Comparison of ENCODE assay signal across 12 cellular contexts in the genomic region with DNA sequence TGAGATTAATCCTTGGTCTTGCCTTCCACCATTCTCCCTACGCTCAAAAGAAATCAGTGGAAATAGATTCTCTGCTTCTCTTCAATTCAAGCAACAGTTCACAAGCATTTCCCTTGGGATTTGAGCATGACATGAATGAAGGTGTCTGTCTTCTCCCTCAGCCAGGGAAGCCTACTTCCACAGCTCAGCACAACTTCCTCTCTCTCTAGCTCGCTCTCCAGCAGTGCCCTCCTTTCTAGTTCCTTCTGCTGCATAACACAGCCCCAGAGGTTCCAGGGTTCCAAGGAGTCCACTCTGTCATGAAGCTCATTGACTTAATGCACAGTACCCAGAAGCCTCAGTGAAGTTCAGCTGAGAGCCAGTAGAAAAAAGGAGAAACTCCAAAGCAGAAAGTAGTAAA.
DNase-seq lines count a peak whose midpoint lies in the region; ATAC-seq and TF ChIP-seq lines count a peak whose summit lies in the region.
"Had no signal": no experiment of that assay in that cellular context is flagged by ENCODE, and none has a peak within 500 bp of the region (broad histone marks: within the 10 kb centered on the region; RNA-seq: fewer than 3 reads in every experiment).

No MANE protein-coding gene starts in this region.

- H3K9me3 ChIP-seq in SK-N-SH (no peaks in the 10 kb centered on the region), upper lobe of right lung (no peaks in the 10 kb centered on the region)
- H3K9me3 ChIP-seq: spleen, transverse colon had no signal

- TF ChIP-seq EP300 in SK-N-SH (IDR thresholded peaks at IDR 0.05; ENCODE audit: borderline replicate concordance in 1 of 2, low read depth in 1 of 2, low read length in 1 of 2), result no peak

- ATAC-seq in SK-N-SH treated with all-trans-retinoic acid at 6 μM for 48 hours, result peak; percentile 27; the same call in 1 of the 3 replicates
- ATAC-seq in left lobe of liver, result peak; percentile 44
- ATAC-seq in upper lobe of right lung, result peak; percentile 45
- no peak for ATAC-seq in left colon

- no peaks in the 10 kb centered on the region for H3K9me2 ChIP-seq in SK-N-SH

- no peak overlapping the region for H3K4me3 ChIP-seq in SK-N-SH (ENCODE audit: low read depth in 2 of 2, low read length in 1 of 2)
- no peak overlapping the region for H3K4me3 ChIP-seq in upper lobe of right lung
- H3K4me3 ChIP-seq: spleen, transverse colon had no signal

- H3K27me3 ChIP-seq in SK-N-SH (ENCODE audit: insufficient read depth) (peaks cover 5% of the 10 kb centered on the region; the same call in 1 of the 2 replicates), upper lobe of right lung (no peaks in the 10 kb centered on the region)
- H3K27me3 ChIP-seq: transverse colon had no signal

- H3K4me1 ChIP-seq in SK-N-SH (ENCODE audit: control insufficient read depth in 1 of 2, insufficient read depth in 2 of 2, low read depth in 1 of 2, low read length in 1 of 2) (no peaks in the 10 kb centered on the region; a peak in 1 of 4 replicates), upper lobe of right lung (peaks cover 4% of the 10 kb centered on the region)
- H3K4me1 ChIP-seq: transverse colon had no signal

- peaks cover 11% of the 10 kb centered on the region for H3F3A ChIP-seq in SK-N-SH (replicated peaks; ENCODE audit: insufficient read depth)

- H3K36me3 ChIP-seq in SK-N-SH (replicated peaks in 1 of 2; ENCODE audit: control insufficient read depth in 1 of 2, insufficient read depth in 2 of 2, low read length in 1 of 2) (peaks cover 4 to 12% of the 10 kb centered on the region in 2 experiments), upper lobe of right lung (peaks cover 50% of the 10 kb centered on the region)
- H3K36me3 ChIP-seq: transverse colon had no signal

- H4K20me1 ChIP-seq in SK-N-SH (ENCODE audit: insufficient read depth), result no peaks in the 10 kb centered on the region

- no peaks in the 10 kb centered on the region for H3K79me2 ChIP-seq in SK-N-SH (ENCODE audit: insufficient read depth)

- H3K27ac ChIP-seq in SK-N-SH (ENCODE audit: low read depth in 2 of 2, low read length in 1 of 2) (peak overlapping the region in 1 of 2 experiments; percentile 22; a peak in 1 of 4 replicates), angular gyrus (ENCODE audit: low read depth, low read length) (peak overlapping the region; percentile 22), upper lobe of right lung (no peak overlapping the region)

- no peak overlapping the region for H2AFZ ChIP-seq in SK-N-SH (ENCODE audit: low read depth)

- no peak for TF ChIP-seq CTCF in SK-N-SH (IDR thresholded peaks at IDR 0.05)
- TF ChIP-seq CTCF in upper lobe of right lung (IDR thresholded peaks at IDR 0.05), result no peak

- no peak overlapping the region for H3K4me2 ChIP-seq in SK-N-SH

- 71% methylated on average over 2 of the region's 2 CpGs for WGBS in SK-N-SH (ENCODE audit: low lambda C conversion rate)

- no peak overlapping the region for H3K9ac ChIP-seq in SK-N-SH

- DNase-seq in SK-N-SH, result no peak
- DNase-seq in left lobe of liver (ENCODE audit: low spot score), result no peak
- no peak for DNase-seq in upper lobe of right lung
- DNase-seq in medulla oblongata (ENCODE audit: extremely low spot score), result no peak
- no peak for DNase-seq in left colon
- no peak for DNase-seq in stimulated activated CD4-positive, alpha-beta T cell treated with anti-CD3 and anti-CD28 coated beads, Interleukin-4, amount 100 ng/mL, for 1 hour
- DNase-seq: activated naive CD4-positive, alpha-beta T cell treated with anti-CD3 and anti-CD28 coated beads, Interleukin-2, amount 50 U/mL, for 16 hours; natural killer cell; spleen had no signal

- CTCF ChIA-PET in SK-N-SH (lab: Yijun Ruan, JAX), result interaction anchor here (0.9 to 4.6 kb wide), 24 partner anchors 9 to 330 kb away, joined by 3 to 30 read pairs (median 6); no protein-coding TSS in a partner anchor

- intact Hi-C loops in upper lobe of right lung (cut with DNase I), result loop anchor here (5.0 kb wide), 1 partner anchor 315 kb away; no protein-coding TSS in a partner anchor
- intact Hi-C loops in left colon (cut with DNase I, micrococcal nuclease), result loop anchor here in 1 of 2 donors (2.0 kb wide), 1 partner anchor 316 kb away; no protein-coding TSS in a partner anchor

- POLR2A ChIA-PET in SK-N-SH (lab: Yijun Ruan, JAX), result no interaction called here

- TF ChIP-seq RAD21 in SK-N-SH (IDR thresholded peaks at IDR 0.05; ENCODE audit: low read length), result no peak

TF ChIP-seq in SK-N-SH treated with all-trans-retinoic acid at 6 μM for 48 hours, 23 proteins besides CTCF, POLR2A, EP300 and RAD21:
- TF ChIP-seq SNAI2 (CRISPR knock-in tag; IDR thresholded peaks at IDR 0.05), result no peak
- TF ChIP-seq, protein P1, sequence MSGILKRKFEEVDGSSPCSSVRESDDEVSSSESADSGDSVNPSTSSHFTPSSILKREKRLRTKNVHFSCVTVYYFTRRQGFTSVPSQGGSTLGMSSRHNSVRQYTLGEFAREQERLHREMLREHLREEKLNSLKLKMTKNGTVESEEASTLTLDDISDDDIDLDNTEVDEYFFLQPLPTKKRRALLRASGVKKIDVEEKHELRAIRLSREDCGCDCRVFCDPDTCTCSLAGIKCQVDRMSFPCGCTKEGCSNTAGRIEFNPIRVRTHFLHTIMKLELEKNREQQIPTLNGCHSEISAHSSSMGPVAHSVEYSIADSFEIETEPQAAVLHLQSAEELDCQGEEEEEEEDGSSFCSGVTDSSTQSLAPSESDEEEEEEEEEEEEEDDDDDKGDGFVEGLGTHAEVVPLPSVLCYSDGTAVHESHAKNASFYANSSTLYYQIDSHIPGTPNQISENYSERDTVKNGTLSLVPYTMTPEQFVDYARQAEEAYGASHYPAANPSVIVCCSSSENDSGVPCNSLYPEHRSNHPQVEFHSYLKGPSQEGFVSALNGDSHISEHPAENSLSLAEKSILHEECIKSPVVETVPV (CRISPR knock-in tag; IDR thresholded peaks at IDR 0.05), result no peak

TF ChIP-seq in SK-N-SH, 30 proteins besides CTCF, POLR2A, EP300 and RAD21:
- no peak for TF ChIP-seq FOXJ3 (CRISPR knock-in tag; IDR thresholded peaks at IDR 0.05)
- TF ChIP-seq JUND (IDR thresholded peaks at IDR 0.05), result no peak
- no peak for TF ChIP-seq SIN3A (IDR thresholded peaks at IDR 0.05; ENCODE audit: borderline replicate concordance, low read depth, low read length)
- no peak for TF ChIP-seq FOXM1 (IDR thresholded peaks at IDR 0.05; ENCODE audit: low read depth)
- no peak for TF ChIP-seq FOSL2 (IDR thresholded peaks at IDR 0.05; ENCODE audit: borderline replicate concordance, low read depth)
- no peak for TF ChIP-seq CHD2 (IDR thresholded peaks at IDR 0.05; ENCODE audit: low read length, partially characterized antibody)
- TF ChIP-seq GATA2 (CRISPR knock-in tag; IDR thresholded peaks at IDR 0.05), result no peak
- no peak for TF ChIP-seq TCF12 (IDR thresholded peaks at IDR 0.05)
- TF ChIP-seq POLR2AphosphoS5 (IDR thresholded peaks at IDR 0.05; ENCODE audit: low read depth, low read length), result no peak
- TF ChIP-seq MXI1 (IDR thresholded peaks at IDR 0.05; ENCODE audit: low read depth, low read length), result no peak
- TF ChIP-seq RXRA (IDR thresholded peaks at IDR 0.05; ENCODE audit: borderline replicate concordance, low read depth), result no peak
- TF ChIP-seq GABPA (IDR thresholded peaks at IDR 0.05; ENCODE audit: low read depth), result no peak
- TF ChIP-seq, protein P2, sequence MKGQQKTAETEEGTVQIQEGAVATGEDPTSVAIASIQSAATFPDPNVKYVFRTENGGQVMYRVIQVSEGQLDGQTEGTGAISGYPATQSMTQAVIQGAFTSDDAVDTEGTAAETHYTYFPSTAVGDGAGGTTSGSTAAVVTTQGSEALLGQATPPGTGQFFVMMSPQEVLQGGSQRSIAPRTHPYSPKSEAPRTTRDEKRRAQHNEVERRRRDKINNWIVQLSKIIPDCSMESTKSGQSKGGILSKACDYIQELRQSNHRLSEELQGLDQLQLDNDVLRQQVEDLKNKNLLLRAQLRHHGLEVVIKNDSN (IDR thresholded peaks at IDR 0.05; ENCODE audit: borderline replicate concordance, low read depth), result no peak
- TF ChIP-seq ELF1 (IDR thresholded peaks at IDR 0.05), result no peak
- TF ChIP-seq, protein P3, sequence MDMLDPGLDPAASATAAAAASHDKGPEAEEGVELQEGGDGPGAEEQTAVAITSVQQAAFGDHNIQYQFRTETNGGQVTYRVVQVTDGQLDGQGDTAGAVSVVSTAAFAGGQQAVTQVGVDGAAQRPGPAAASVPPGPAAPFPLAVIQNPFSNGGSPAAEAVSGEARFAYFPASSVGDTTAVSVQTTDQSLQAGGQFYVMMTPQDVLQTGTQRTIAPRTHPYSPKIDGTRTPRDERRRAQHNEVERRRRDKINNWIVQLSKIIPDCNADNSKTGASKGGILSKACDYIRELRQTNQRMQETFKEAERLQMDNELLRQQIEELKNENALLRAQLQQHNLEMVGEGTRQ (IDR thresholded peaks at IDR 0.05; ENCODE audit: borderline replicate concordance, low read depth, low read length), result no peak
- TF ChIP-seq YY1 (IDR thresholded peaks at IDR 0.05; ENCODE audit: low read depth), result no peak
- TF ChIP-seq RFX5 (IDR thresholded peaks at IDR 0.05; ENCODE audit: low read length), result no peak
- TF ChIP-seq, protein P4, sequence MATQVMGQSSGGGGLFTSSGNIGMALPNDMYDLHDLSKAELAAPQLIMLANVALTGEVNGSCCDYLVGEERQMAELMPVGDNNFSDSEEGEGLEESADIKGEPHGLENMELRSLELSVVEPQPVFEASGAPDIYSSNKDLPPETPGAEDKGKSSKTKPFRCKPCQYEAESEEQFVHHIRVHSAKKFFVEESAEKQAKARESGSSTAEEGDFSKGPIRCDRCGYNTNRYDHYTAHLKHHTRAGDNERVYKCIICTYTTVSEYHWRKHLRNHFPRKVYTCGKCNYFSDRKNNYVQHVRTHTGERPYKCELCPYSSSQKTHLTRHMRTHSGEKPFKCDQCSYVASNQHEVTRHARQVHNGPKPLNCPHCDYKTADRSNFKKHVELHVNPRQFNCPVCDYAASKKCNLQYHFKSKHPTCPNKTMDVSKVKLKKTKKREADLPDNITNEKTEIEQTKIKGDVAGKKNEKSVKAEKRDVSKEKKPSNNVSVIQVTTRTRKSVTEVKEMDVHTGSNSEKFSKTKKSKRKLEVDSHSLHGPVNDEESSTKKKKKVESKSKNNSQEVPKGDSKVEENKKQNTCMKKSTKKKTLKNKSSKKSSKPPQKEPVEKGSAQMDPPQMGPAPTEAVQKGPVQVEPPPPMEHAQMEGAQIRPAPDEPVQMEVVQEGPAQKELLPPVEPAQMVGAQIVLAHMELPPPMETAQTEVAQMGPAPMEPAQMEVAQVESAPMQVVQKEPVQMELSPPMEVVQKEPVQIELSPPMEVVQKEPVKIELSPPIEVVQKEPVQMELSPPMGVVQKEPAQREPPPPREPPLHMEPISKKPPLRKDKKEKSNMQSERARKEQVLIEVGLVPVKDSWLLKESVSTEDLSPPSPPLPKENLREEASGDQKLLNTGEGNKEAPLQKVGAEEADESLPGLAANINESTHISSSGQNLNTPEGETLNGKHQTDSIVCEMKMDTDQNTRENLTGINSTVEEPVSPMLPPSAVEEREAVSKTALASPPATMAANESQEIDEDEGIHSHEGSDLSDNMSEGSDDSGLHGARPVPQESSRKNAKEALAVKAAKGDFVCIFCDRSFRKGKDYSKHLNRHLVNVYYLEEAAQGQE (IDR thresholded peaks at IDR 0.05; ENCODE audit: low read depth, low read length), result no peak
TF ChIP-seq in SK-N-SH: peak in this region for 0.
